ENCODE assay signal across 1 cellular context in genomic region chr11:118980191-118980881, GRCh38.
A peak's percentile ranks its signal among the peaks of the same experiment; 100 is the strongest.
TF ChIP-seq lines count a peak whose summit lies in the region.

No MANE protein-coding gene starts in this region.

TF ChIP-seq in K562, 482 proteins besides CTCF, POLR2A, EP300 and RAD21 (continued from another document and continues in another):
- TF ChIP-seq ZNF280B (CRISPR knock-in tag; IDR thresholded peaks at IDR 0.05): no peak
- TF ChIP-seq ZNF407 (IDR thresholded peaks at IDR 0.05; ENCODE audit: low read depth): no peak
- TF ChIP-seq STAG1 (CRISPR knock-in tag; IDR thresholded peaks at IDR 0.05; ENCODE audit: borderline replicate concordance): no peak
- TF ChIP-seq ZNF57 (CRISPR knock-in tag; IDR thresholded peaks at IDR 0.05): no peak
- peak; percentile 61; the same call in 1 of the 2 replicates for TF ChIP-seq ZBTB17 (CRISPR knock-in tag; IDR thresholded peaks at IDR 0.05)
- no peak for TF ChIP-seq RBM14 (IDR thresholded peaks at IDR 0.05; ENCODE audit: borderline replicate concordance, insufficient read depth, low read depth, low read length)
- peak; percentile 95 for TF ChIP-seq MEIS2 (IDR thresholded peaks at IDR 0.05; ENCODE audit: partially characterized antibody)
- no peak for TF ChIP-seq DDX20 (tag; IDR thresholded peaks at IDR 0.05; ENCODE audit: low read depth)
- TF ChIP-seq SRSF7 (optimal IDR thresholded peaks at IDR 0.05; ENCODE audit: low read depth, low read length): no peak
- no peak for TF ChIP-seq FOXJ2 (tag; IDR thresholded peaks at IDR 0.05)
- TF ChIP-seq ZNF511 (CRISPR knock-in tag; IDR thresholded peaks at IDR 0.05): 0 out of 2 replicates have a peak, but pooled peaks have one; percentile 24
- TF ChIP-seq ARNT (IDR thresholded peaks at IDR 0.05): peak in 1 of 2 experiments; percentile 54; a peak in 2 of 4 replicates
- TF ChIP-seq BRF2 (IDR thresholded peaks at IDR 0.05; ENCODE audit: borderline replicate concordance, insufficient read depth, insufficient read length): no peak
- TF ChIP-seq NUFIP1 (IDR thresholded peaks at IDR 0.05; ENCODE audit: partially characterized antibody): no peak
- TF ChIP-seq ZNF197 (CRISPR knock-in tag; IDR thresholded peaks at IDR 0.05; ENCODE audit: low read depth): no peak
- TF ChIP-seq ZNF507 (tag; conservative IDR thresholded peaks at IDR 0.05): no peak
- TF ChIP-seq SREBF2 (CRISPR knock-in tag; IDR thresholded peaks at IDR 0.05): no peak
- TF ChIP-seq BRF1 (IDR thresholded peaks at IDR 0.05; ENCODE audit: borderline replicate concordance, extremely low read depth, insufficient read length): no peak
- TF ChIP-seq FOXK2 (conservative IDR thresholded peaks at IDR 0.05 in 1 of 2, IDR thresholded peaks at IDR 0.05 in 1 of 2; ENCODE audit: low read depth in 2 of 2): peak; percentile 56 to 82; a peak in 2 of 4 replicates
- TF ChIP-seq PBX2 (CRISPR knock-in tag; IDR thresholded peaks at IDR 0.05; ENCODE audit: low read depth): peak; percentile 58
- TF ChIP-seq PBX2 (tag; conservative IDR thresholded peaks at IDR 0.05; ENCODE audit: low read depth): peak; percentile 93
- TF ChIP-seq ARHGAP35 (IDR thresholded peaks at IDR 0.05; ENCODE audit: partially characterized antibody): no peak
- peak; percentile 72 for TF ChIP-seq GABPB1 (CRISPR knock-in tag; IDR thresholded peaks at IDR 0.05)
- TF ChIP-seq HNRNPK (IDR thresholded peaks at IDR 0.05; ENCODE audit: low read depth, low read length, poor library complexity, severe bottlenecking): no peak
- TF ChIP-seq RAD51 (IDR thresholded peaks at IDR 0.05; ENCODE audit: borderline replicate concordance, low read depth): peak; percentile 82
- no peak for TF ChIP-seq ZNF121 (CRISPR knock-in tag; conservative IDR thresholded peaks at IDR 0.05)
- no peak; the same call in 1 of the 2 replicates for TF ChIP-seq KLF16 (IDR thresholded peaks at IDR 0.05)
- no peak for TF ChIP-seq GABPB2 (CRISPR knock-in tag; conservative IDR thresholded peaks at IDR 0.05)
- TF ChIP-seq RNF2 (IDR thresholded peaks at IDR 0.05): 0 out of 2 replicates have a peak, but pooled peaks have one; percentile 42
- TF ChIP-seq PHF8 (IDR thresholded peaks at IDR 0.05; ENCODE audit: borderline replicate concordance, low read length): peak; percentile 66; the same call in 1 of the 2 replicates
- TF ChIP-seq NFIC (IDR thresholded peaks at IDR 0.05): no peak
- no peak for TF ChIP-seq NR2F6 (CRISPR knock-in tag; IDR thresholded peaks at IDR 0.05)
- TF ChIP-seq PHB (CRISPR knock-in tag; IDR thresholded peaks at IDR 0.05): no peak
- TF ChIP-seq TSHZ1 (CRISPR knock-in tag; IDR thresholded peaks at IDR 0.05): no peak
- TF ChIP-seq NFXL1 (CRISPR knock-in tag; IDR thresholded peaks at IDR 0.05): no peak
- TF ChIP-seq ZNF583 (CRISPR knock-in tag; IDR thresholded peaks at IDR 0.05): peak; percentile 20; the same call in 1 of the 2 replicates
- TF ChIP-seq NR2C2 (CRISPR knock-in tag; IDR thresholded peaks at IDR 0.05): no peak
- peak; percentile 61 for TF ChIP-seq NR2C2 (tag; IDR thresholded peaks at IDR 0.05)
- TF ChIP-seq MEF2A (IDR thresholded peaks at IDR 0.05; ENCODE audit: control insufficient read depth, low read depth, low read length): no peak
- peak; percentile 68 for TF ChIP-seq NFE2 (IDR thresholded peaks at IDR 0.05; ENCODE audit: low read depth)
- TF ChIP-seq ATF7 (IDR thresholded peaks at IDR 0.05): peak; percentile 48; the same call in 1 of the 2 replicates
- TF ChIP-seq SMARCC2 (IDR thresholded peaks at IDR 0.05; ENCODE audit: low read depth): no peak
- TF ChIP-seq E2F4 (CRISPR knock-in tag; IDR thresholded peaks at IDR 0.05; ENCODE audit: low read depth): no peak
- peak; percentile 81 to 85 for TF ChIP-seq E2F6 (IDR thresholded peaks at IDR 0.05; ENCODE audit: borderline replicate concordance in 1 of 2, extremely low read depth in 1 of 2, insufficient read depth in 1 of 2, insufficient read length in 1 of 2, low read depth in 1 of 2, low read length in 1 of 2, poor library complexity in 1 of 2, severe bottlenecking in 1 of 2)
- no peak for TF ChIP-seq ESRRA (IDR thresholded peaks at IDR 0.05; ENCODE audit: borderline replicate concordance, low read depth)
- no peak for TF ChIP-seq KLF10 (CRISPR knock-in tag; IDR thresholded peaks at IDR 0.05)
- TF ChIP-seq ZBED1 (IDR thresholded peaks at IDR 0.05): no peak
- TF ChIP-seq SAFB (IDR thresholded peaks at IDR 0.05; ENCODE audit: borderline replicate concordance, low read depth, low read length): no peak
- TF ChIP-seq PPARD (CRISPR knock-in tag; IDR thresholded peaks at IDR 0.05): no peak
